26 cellular contexts compared by ENCODE assay signal in the genomic region with DNA sequence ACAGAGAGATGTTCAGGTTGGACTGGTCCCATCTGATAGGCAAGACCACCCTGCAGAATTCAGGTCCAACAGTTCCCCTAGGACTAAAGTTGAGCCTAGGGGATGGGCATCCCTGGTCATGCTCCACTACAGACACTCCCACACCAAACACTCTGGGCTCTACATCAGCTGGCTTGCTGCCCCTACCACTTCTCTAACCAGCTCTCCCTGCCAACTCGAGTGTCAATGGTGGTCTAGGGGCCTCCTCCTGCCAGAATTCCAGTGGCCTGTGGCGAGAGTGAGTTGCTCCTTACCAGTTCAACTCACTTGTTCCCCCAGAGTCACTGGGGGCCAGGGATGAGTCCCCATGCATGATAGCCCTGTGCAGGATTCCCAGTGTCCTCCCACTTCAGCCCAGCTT.
DNase-seq lines count a peak whose midpoint lies in the region; ATAC-seq, FAIRE-seq and TF ChIP-seq lines count a peak whose summit lies in the region.
"Had no signal": no experiment of that assay in that cellular context is flagged by ENCODE, and none has a peak within 500 bp of the region (broad histone marks: within the 10 kb centered on the region; RNA-seq: fewer than 3 reads in every experiment).

No MANE protein-coding gene starts in this region.

- H3K9me3 ChIP-seq in esophagus muscularis mucosa (peaks cover 0 to 16% (median 7%) of the 10 kb centered on the region in 4 donors), iPS-18c (ENCODE audit: control insufficient read depth, insufficient read depth, low read length) (no peaks in the 10 kb centered on the region), thoracic aorta (no peaks in the 10 kb centered on the region), SK-N-SH (no peaks in the 10 kb centered on the region)
- H3K9me3 ChIP-seq: Caco-2 had no signal

- CTCF ChIA-PET in SK-N-SH (lab: Yijun Ruan, JAX), result no interaction called here

- no peak for TF ChIP-seq CTCF in esophagus muscularis mucosa (IDR thresholded peaks at IDR 0.05)
- TF ChIP-seq CTCF in thoracic aorta (IDR thresholded peaks at IDR 0.05), result no peak
- TF ChIP-seq CTCF in D721Med (IDR thresholded peaks at IDR 0.05; ENCODE audit: insufficient read depth, missing control alignments), result no peak
- TF ChIP-seq CTCF in SK-N-SH (IDR thresholded peaks at IDR 0.05), result no peak

- ATAC-seq in thoracic aorta (ENCODE audit: insufficient number of reproducible peaks, low FRiP score, low read depth), result peak; percentile 20
- ATAC-seq: CD8-positive, alpha-beta T cell; GM12878 had no signal

- FAIRE-seq in D721Med (lab: Jason Lieb, UNC), result no peak
- FAIRE-seq: A204.1, GM12878, GM12892, GM18507 had no signal

- no peaks in the 10 kb centered on the region for H3K79me2 ChIP-seq in SK-N-SH (ENCODE audit: insufficient read depth)

- 80% methylated on average over 2 of the region's 2 CpGs for WGBS in esophagus muscularis mucosa
- no CpG with 5 or more reads among the region's 2 CpGs for WGBS in SK-N-SH (ENCODE audit: low lambda C conversion rate)

- H3K9ac ChIP-seq in SK-N-SH, result no peak overlapping the region
- H3K9ac ChIP-seq: BLaER1 treated with 17β-estradiol and CSF1 and Interleukin-3, amounts not matched to agents 10 nM and 100 nM had no signal

- TF ChIP-seq EP300 in esophagus muscularis mucosa (IDR thresholded peaks at IDR 0.05) (no peak), SK-N-SH (IDR thresholded peaks at IDR 0.05; ENCODE audit: borderline replicate concordance in 1 of 2, low read depth in 1 of 2, low read length in 1 of 2) (no peak)

- no peak for TF ChIP-seq POLR2A in esophagus muscularis mucosa (IDR thresholded peaks at IDR 0.05; ENCODE audit: low read depth)

- no peaks in the 10 kb centered on the region for H3F3A ChIP-seq in SK-N-SH (replicated peaks; ENCODE audit: insufficient read depth)

- no peaks in the 10 kb centered on the region for H4K20me1 ChIP-seq in SK-N-SH (ENCODE audit: insufficient read depth)
- H4K20me1 ChIP-seq: BLaER1 treated with 17β-estradiol and CSF1 and Interleukin-3, amounts not matched to agents 10 nM and 100 nM had no signal

- H3K27me3 ChIP-seq in esophagus muscularis mucosa (no peaks in the 10 kb centered on the region), thoracic aorta (replicated peaks; ENCODE audit: insufficient read depth) (no peaks in the 10 kb centered on the region), SK-N-SH (ENCODE audit: insufficient read depth) (no peaks in the 10 kb centered on the region)
- H3K27me3 ChIP-seq: BLaER1 treated with 17β-estradiol and CSF1 and Interleukin-3, amounts not matched to agents 10 nM and 100 nM had no signal

- H3K36me3 ChIP-seq in esophagus muscularis mucosa (no peaks in the 10 kb centered on the region), thoracic aorta (no peaks in the 10 kb centered on the region), SK-N-SH (replicated peaks in 1 of 2; ENCODE audit: control insufficient read depth in 1 of 2, insufficient read depth in 2 of 2, low read length in 1 of 2) (no peaks in the 10 kb centered on the region)
- H3K36me3 ChIP-seq: BLaER1 treated with 17β-estradiol and CSF1 and Interleukin-3, amounts not matched to agents 10 nM and 100 nM had no signal

- no peaks in the 10 kb centered on the region for H3K9me2 ChIP-seq in SK-N-SH

- no peaks in the 10 kb centered on the region for H3K4me1 ChIP-seq in esophagus muscularis mucosa
- H3K4me1 ChIP-seq in thoracic aorta (ENCODE audit: control insufficient read depth in 1 of 2, low read depth in 2 of 2), result no peaks in the 10 kb centered on the region
- H3K4me1 ChIP-seq in SK-N-SH (ENCODE audit: control insufficient read depth in 1 of 2, insufficient read depth in 2 of 2, low read depth in 1 of 2, low read length in 1 of 2), result no peaks in the 10 kb centered on the region
- H3K4me1 ChIP-seq: BLaER1 treated with 17β-estradiol and CSF1 and Interleukin-3, amounts not matched to agents 10 nM and 100 nM; Caco-2 had no signal

- intact Hi-C loops in esophagus muscularis mucosa (cut with DNase I), result no loop called here

- no peak for TF ChIP-seq RAD21 in SK-N-SH (IDR thresholded peaks at IDR 0.05; ENCODE audit: low read length)

- H3K4me2 ChIP-seq in SK-N-SH, result no peak overlapping the region
- H3K4me2 ChIP-seq: BLaER1 treated with 17β-estradiol and CSF1 and Interleukin-3, amounts not matched to agents 10 nM and 100 nM had no signal

- DNase-seq in esophagus muscularis mucosa (ENCODE audit: extremely low spot score) (peak; percentile 64), thoracic aorta (ENCODE audit: low spot score) (no peak), AG08396 (ENCODE audit: low spot score) (no peak), D721Med (ENCODE audit: insufficient read length, low spot score) (no peak), SK-N-SH (no peak)
- DNase-seq: 8988T; ACHN; AML-193; Caco-2; Calu3; CD4-positive, alpha-beta T cell; CD8-positive, alpha-beta T cell; DMS 273 treated with DMSO at 0.1 percent for 48 hours; DMS153; DMS53; DMS79; DND-41; EL; GDM1 had no signal

- no peak overlapping the region for H3K4me3 ChIP-seq in esophagus muscularis mucosa
- peak overlapping the region; percentile 20; the same call in 1 of the 2 replicates for H3K4me3 ChIP-seq in iPS-18c (ENCODE audit: insufficient read depth, low read depth, low read length)
- H3K4me3 ChIP-seq in thoracic aorta, result no peak overlapping the region
- no peak overlapping the region for H3K4me3 ChIP-seq in SK-N-SH (ENCODE audit: low read depth in 2 of 2, low read length in 1 of 2)
- H3K4me3 ChIP-seq: BLaER1 treated with 17β-estradiol and CSF1 and Interleukin-3, amounts not matched to agents 10 nM and 100 nM; GM12878 had no signal

- POLR2A ChIA-PET in SK-N-SH (lab: Yijun Ruan, JAX), result no interaction called here

- no peak overlapping the region for H3K27ac ChIP-seq in esophagus muscularis mucosa (replicated peaks in 1 of 4)
- H3K27ac ChIP-seq in thoracic aorta, result no peak overlapping the region
- H3K27ac ChIP-seq in SK-N-SH (ENCODE audit: low read depth in 2 of 2, low read length in 1 of 2), result no peak overlapping the region
- H3K27ac ChIP-seq: BLaER1 treated with 17β-estradiol and CSF1 and Interleukin-3, amounts not matched to agents 10 nM and 100 nM; C4-2B had no signal

- no peak overlapping the region for H2AFZ ChIP-seq in SK-N-SH (ENCODE audit: low read depth)

TF ChIP-seq in SK-N-SH, 30 proteins besides CTCF, POLR2A, EP300 and RAD21:
- TF ChIP-seq, protein P1, sequence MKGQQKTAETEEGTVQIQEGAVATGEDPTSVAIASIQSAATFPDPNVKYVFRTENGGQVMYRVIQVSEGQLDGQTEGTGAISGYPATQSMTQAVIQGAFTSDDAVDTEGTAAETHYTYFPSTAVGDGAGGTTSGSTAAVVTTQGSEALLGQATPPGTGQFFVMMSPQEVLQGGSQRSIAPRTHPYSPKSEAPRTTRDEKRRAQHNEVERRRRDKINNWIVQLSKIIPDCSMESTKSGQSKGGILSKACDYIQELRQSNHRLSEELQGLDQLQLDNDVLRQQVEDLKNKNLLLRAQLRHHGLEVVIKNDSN (IDR thresholded peaks at IDR 0.05; ENCODE audit: borderline replicate concordance, low read depth), result no peak
- TF ChIP-seq ELF1 (IDR thresholded peaks at IDR 0.05), result no peak
